ENCODE assay signal across 8 cellular contexts in genomic region chr2:127885780-127886592, GRCh38.
DNase-seq lines count a peak whose midpoint lies in the region; ATAC-seq and TF ChIP-seq lines count a peak whose summit lies in the region.
"Not testable (repeated sequence)": the region's sequence is repeated elsewhere in the genome, so short reads cannot be mapped to it uniquely, and the experiment has no call there.

TSS of gene AMMECR1L (minus strand) at chr2:127885956. CDS start at chr2:127874234, 11,722 bp downstream.

- not testable (repeated sequence) for TF ChIP-seq CTCF in AG10803 (conservative IDR thresholded peaks at IDR 0.05; ENCODE audit: low read length)

- peak; percentile 92 for ATAC-seq in HG03280 (IDR thresholded peaks at IDR 0.05; ENCODE audit: unreplicated experiment)

- H3K4me3 ChIP-seq in AG10803 (ENCODE audit: low read length), result peak within 1 kb of the TSS; percentile 75

- peak; percentile 71 for DNase-seq in AG10803 (ENCODE audit: low read depth)
- DNase-seq in NCI-H774 (lab: John Stamatoyannopoulos, UW), result peak; percentile 22
- peak; percentile 68 to 74 for DNase-seq in activated CD4-positive, alpha-beta T cell treated with anti-CD3 and anti-CD28 coated beads, Interleukin-2, amount 50 U/mL, for 48 hours
- peak; percentile 33 for DNase-seq in dedifferentiated amniotic fluid mesenchymal stem cell (ENCODE audit: extremely low spot score)
- DNase-seq in stimulated activated CD4-positive, alpha-beta T cell treated with anti-CD3 and anti-CD28 coated beads, Interleukin-15, amount 100 ng/mL, for 24 hours, result peak; percentile 78

- H3K27ac ChIP-seq in layer of hippocampus (ENCODE audit: low read depth, low read length), result peak within 1 kb of the TSS; percentile 89

- H3K27me3 ChIP-seq in layer of hippocampus (ENCODE audit: control insufficient read depth, insufficient read depth, low read length), result not testable (repeated sequence)

- TF ChIP-seq POLR2A in GM19099 (IDR thresholded peaks at IDR 0.05; ENCODE audit: extremely low read depth, insufficient read length, low read depth), result peak; percentile 38

Comparison
In these comparisons a context has a peak if more than half of its experiments do, and no peak if none do; other contexts are left out.
1. Peak in every context shown above with its lines: DNase-seq, ATAC-seq, H3K4me3 ChIP-seq and H3K27ac ChIP-seq.
2. DNase-seq: peak in every context shown above with its lines; median percentile 78 in stimulated activated CD4-positive, alpha-beta T cell treated with anti-CD3 and anti-CD28 coated beads, Interleukin-15, amount 100 ng/mL, for 24 hours; 71 in AG10803; 71 in activated CD4-positive, alpha-beta T cell treated with anti-CD3 and anti-CD28 coated beads, Interleukin-2, amount 50 U/mL, for 48 hours; 33 in dedifferentiated amniotic fluid mesenchymal stem cell; 22 in NCI-H774.